ENCODE assay signal across 1 cellular context in genomic region chr7:100965051-100965722, GRCh38.
TF ChIP-seq lines count a peak whose summit lies in the region.

No MANE protein-coding gene starts in this region.

TF ChIP-seq in WTC11, 78 proteins besides CTCF, POLR2A, EP300 and RAD21 (continued from another document):
- TF ChIP-seq ETV6 (CRISPR knock-in tag; IDR thresholded peaks at IDR 0.05) (peak; percentile 21; the same call in 1 of the 2 replicates), USF1 (CRISPR knock-in tag; IDR thresholded peaks at IDR 0.05) (peak; percentile 59; the same call in 1 of the 2 replicates)
